27 cellular contexts compared by ENCODE assay signal in the genomic region with DNA sequence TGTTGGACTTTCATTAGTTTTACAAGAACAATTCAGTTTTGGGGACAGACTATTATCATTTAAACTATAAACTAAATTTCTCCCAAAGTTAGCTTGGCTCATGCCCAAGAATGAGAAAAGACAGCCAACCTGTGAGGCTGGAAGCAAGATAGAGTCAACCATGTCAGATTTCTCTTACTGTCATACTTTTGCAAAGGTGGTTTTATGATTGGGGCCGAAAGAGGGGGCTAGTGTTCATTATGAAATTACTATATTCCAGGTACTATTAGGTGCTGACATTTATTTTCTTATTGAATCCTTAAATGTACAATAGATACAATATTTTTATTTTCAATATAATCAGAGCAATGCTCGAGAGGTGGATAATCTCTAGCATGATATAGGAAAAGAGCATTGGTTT.
"Had no signal": no experiment of that assay in that cellular context is flagged by ENCODE, and none has a peak within 500 bp of the region (broad histone marks: within the 10 kb centered on the region; RNA-seq: fewer than 3 reads in every experiment).

No MANE protein-coding gene starts in this region.

- ATAC-seq: activated CD8-positive, alpha-beta T cell treated with anti-CD3 and anti-CD28 coated beads for 36 hours; activated naive CD8-positive, alpha-beta T cell treated with anti-CD3 and anti-CD28 coated beads, Interleukin-2, amount 50 U/mL, for 24 hours; activated T-cell treated with anti-CD3 and anti-CD28 coated beads, Interleukin-2, amount 50 U/mL, for 4 hours had no signal

- H2AFZ ChIP-seq: PC-9 had no signal

- H3K4me1 ChIP-seq: SJCRH30 had no signal

- H3K4me3 ChIP-seq: PC-9, SJCRH30 had no signal

- H3K9me2 ChIP-seq: SK-N-SH had no signal

- H3K27ac ChIP-seq: KMS-11, PC-9, SJCRH30 had no signal

- FAIRE-seq: bronchial epithelial cell, colon, RCC 7860, TTC549 had no signal

- DNase-seq: activated CD4-positive, alpha-beta T cell treated with anti-CD3 and anti-CD28 coated beads, Interleukin-2, amount 10 ng/mL, durations not matched to agents 24 days and 14 days; activated CD4-positive, alpha-beta T cell treated with anti-CD3 and anti-CD28 coated beads, Interleukin-2, amount 50 U/mL, for 4 hours; activated CD8-positive, alpha-beta T cell treated with anti-CD3 and anti-CD28 coated beads for 36 hours; activated effector memory CD4-positive, alpha-beta T cell treated with Interleukin-2 at 50 U/mL for 16 hours; activated naive CD4-positive, alpha-beta T cell treated with anti-CD3 and anti-CD28 coated beads, Interleukin-2, amount 10 ng/mL, durations not matched to agents 7 days and 5 days; activated naive CD8-positive, alpha-beta T cell treated with anti-CD3 and anti-CD28 coated beads, Interleukin-2, amount 50 U/mL, for 24 hours; activated T-cell treated with anti-CD3 and anti-CD28 coated beads, Interleukin-2, amount 50 U/mL, for 4 hours; anterior cingulate cortex; central memory CD4-positive, alpha-beta T cell; NCI-H1092 treated with DMSO at 0.1 percent for 48 hours; NCI-H1417 treated with DMSO at 0.1 percent for 48 hours; NCI-H187 treated with DMSO at 0.1 percent for 48 hours; NCI-H2081; NCI-H226; NCI-H446 treated with DMSO at 0.1 percent for 48 hours; NCI-H524; NCI-H69; NCI-H82; PC-9; Right ventricle myocardium superior; SJCRH30; SK-N-SH had no signal

- H3K4me2 ChIP-seq: KMS-11, PC-9, SK-N-SH had no signal

- H3K9ac ChIP-seq: KMS-11, SK-N-SH had no signal

- H3K36me3 ChIP-seq: SJCRH30 had no signal

- H3K9me3 ChIP-seq: SJCRH30, SK-N-SH had no signal

- H3K27me3 ChIP-seq: SJCRH30 had no signal
